ENCODE assay signal across 9 cellular contexts in genomic region chr3:100761211-100761921, GRCh38. TPM values are rescaled to one million over a fixed set of nuclear protein-coding genes. Genes with fewer than 3 reads are reported as not detected.
DNase-seq lines count a peak whose midpoint lies in the region; ATAC-seq, FAIRE-seq and TF ChIP-seq lines count a peak whose summit lies in the region.
"Had no signal": no experiment of that assay in that cellular context is flagged by ENCODE, and none has a peak within 500 bp of the region (broad histone marks: within the 10 kb centered on the region; RNA-seq: fewer than 3 reads in every experiment).

No MANE protein-coding gene starts in this region.

- no peak for FAIRE-seq in GM19239 (lab: Jason Lieb, UNC)

- H3K4me1 Mint-ChIP-seq in activated B cell treated with CpG ODN at 0.5 μM for 24 hours: no peaks in the 10 kb centered on the region

- ATAC-seq in HG03139 (IDR thresholded peaks at IDR 0.05; ENCODE audit: unreplicated experiment) (peak; percentile 82), activated B cell treated with CpG ODN at 0.5 μM for 24 hours (ENCODE audit: low read depth) (peak; percentile 34), gastrocnemius medialis (no peak)

- no peak overlapping the region for H3K27ac ChIP-seq in gastrocnemius medialis

- H3K9me3 ChIP-seq in gastrocnemius medialis: no peaks in the 10 kb centered on the region

- no peak for TF ChIP-seq POLR2A in gastrocnemius medialis (IDR thresholded peaks at IDR 0.05)

- H3K4me3 ChIP-seq in retinal pigment epithelial cell (ENCODE audit: low read length) (no peak overlapping the region), gastrocnemius medialis (no peak overlapping the region)

- no peaks in the 10 kb centered on the region for H3K27me3 ChIP-seq in gastrocnemius medialis

- in situ Hi-C loops in gastrocnemius medialis (cut with MboI; ENCODE audit: low sequenced_read_pairs in 4 of 4): no loop called here

- H3K36me3 Mint-ChIP-seq in activated B cell treated with CpG ODN at 0.5 μM for 24 hours (ENCODE audit: low read depth): no peaks in the 10 kb centered on the region

- no peak overlapping the region for H3K4me3 Mint-ChIP-seq in activated B cell treated with CpG ODN at 0.5 μM for 24 hours
- H3K4me3 Mint-ChIP-seq: IgD-negative memory B cell had no signal

- H3K9me3 Mint-ChIP-seq in activated B cell treated with CpG ODN at 0.5 μM for 24 hours: no peaks in the 10 kb centered on the region

- TF ChIP-seq CTCF in activated B cell treated with CpG ODN at 0.5 μM for 24 hours (IDR thresholded peaks at IDR 0.05) (no peak), retinal pigment epithelial cell (conservative IDR thresholded peaks at IDR 0.05; ENCODE audit: low read depth, low read length) (peak; percentile 43), gastrocnemius medialis (IDR thresholded peaks at IDR 0.05 in 4 of 5, conservative IDR thresholded peaks at IDR 0.05 in 1 of 5) (peak in 1 of 5 experiments; percentile 20)

- DNase-seq in DMS53 (lab: John Stamatoyannopoulos, UW): peak; percentile 63
- DNase-seq in GM19239 (ENCODE audit: insufficient read length, low spot score): peak; percentile 6
- no peak for DNase-seq in activated B cell treated with CpG ODN at 0.5 μM for 24 hours
- no peak for DNase-seq in retinal pigment epithelial cell (ENCODE audit: low read depth)
- DNase-seq in gastrocnemius medialis: no peak
- no peak for DNase-seq in NCI-H2227 (lab: John Stamatoyannopoulos, UW; ENCODE audit: unreplicated experiment)
- DNase-seq in effector CD8-positive, alpha-beta T cell (lab: John Stamatoyannopoulos, UW): no peak

- POLR2A ChIA-PET in activated B cell treated with CpG ODN at 0.5 μM for 24 hours (lab: Charles Lee): interaction anchor here (0.5 kb wide), 1 partner anchor 198 kb away, joined by 4 read pairs; no protein-coding TSS in a partner anchor

- H3K4me1 ChIP-seq in gastrocnemius medialis: peaks cover 5 to 6% of the 10 kb centered on the region in 2 donors

- peaks cover 3% of the 10 kb centered on the region for H3K27me3 Mint-ChIP-seq in activated B cell treated with CpG ODN at 0.5 μM for 24 hours
- H3K27me3 Mint-ChIP-seq: IgD-negative memory B cell had no signal

- CTCF ChIA-PET in activated B cell treated with CpG ODN at 0.5 μM for 24 hours (lab: Charles Lee): no interaction called here

- no peaks in the 10 kb centered on the region for H3K36me3 ChIP-seq in gastrocnemius medialis

- no peak overlapping the region for H3K27ac Mint-ChIP-seq in activated B cell treated with CpG ODN at 0.5 μM for 24 hours

- intact Hi-C loops in activated B cell treated with CpG ODN at 0.5 μM for 24 hours (cut with micrococcal nuclease): no loop called here
- intact Hi-C loops in gastrocnemius medialis (cut with DNase I; ENCODE audit: low total_unique reads): no loop called here

RNA-seq across cellular contexts. Expression of gene TFG, which starts 52.1 kb away (rescaled TPM):
- total RNA-seq in activated B cell treated with CpG ODN at 0.5 μM for 24 hours: 42.5 and 44.5 TPM in 2 replicates
- total RNA-seq in gastrocnemius medialis: 10 to 100 TPM; 57.2 to 77.9 (median 67.3) TPM

Comparison
In these comparisons a context has a peak if more than half of its experiments do, and no peak if none do; other contexts are left out.
1. DNase-seq: peak in DMS53 (single experiment) and GM19239 (single experiment); none in activated B cell treated with CpG ODN at 0.5 μM for 24 hours (single experiment), retinal pigment epithelial cell (single experiment), gastrocnemius medialis (0 of 2), NCI-H2227 (single experiment) and effector CD8-positive, alpha-beta T cell (single experiment).
2. ATAC-seq: peak in HG03139 (single experiment) and activated B cell treated with CpG ODN at 0.5 μM for 24 hours (single experiment); none in gastrocnemius medialis (0 of 2).